8 cellular contexts compared by ENCODE assay signal in the genomic region with DNA sequence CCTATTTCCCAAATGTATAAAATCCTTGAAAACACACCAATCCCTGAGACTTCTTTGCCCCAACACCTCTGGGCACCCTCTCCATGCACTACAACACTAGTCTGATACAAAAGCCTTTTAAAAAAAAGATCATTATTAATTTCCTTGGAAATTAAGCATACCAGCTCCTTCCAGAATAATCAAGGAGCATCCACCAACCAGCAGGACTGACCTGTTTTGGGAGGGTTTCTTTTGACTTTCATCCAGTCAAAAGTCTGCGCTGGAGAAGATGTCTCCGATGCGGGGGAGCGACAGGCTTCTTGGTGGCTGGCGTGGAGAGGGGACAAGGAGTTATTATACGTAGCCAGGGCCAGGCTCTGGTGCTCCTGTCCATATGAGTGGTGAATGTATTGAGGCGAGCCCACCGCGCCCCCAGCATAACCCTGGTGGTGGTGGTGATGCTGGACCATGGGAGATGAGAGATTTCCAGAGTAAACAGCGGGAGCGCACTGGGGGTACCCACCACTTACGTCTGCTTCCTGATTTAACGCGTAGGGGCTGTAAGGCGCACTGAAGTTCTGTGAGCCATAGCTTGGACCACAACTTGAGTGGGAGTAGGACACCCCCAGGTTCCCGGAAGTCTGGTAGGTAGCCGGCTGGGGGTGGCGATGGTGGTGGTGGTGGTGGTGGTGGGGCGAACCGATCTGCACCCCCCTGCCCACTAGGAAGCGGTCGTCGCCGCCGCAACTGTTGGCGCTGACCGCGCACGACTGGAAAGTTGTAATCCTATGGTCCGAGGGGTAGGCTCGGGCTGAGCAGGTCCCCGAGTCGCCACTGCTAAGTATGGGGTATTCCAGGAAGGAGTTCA.
DNase-seq lines count a peak whose midpoint lies in the region; ATAC-seq and TF ChIP-seq lines count a peak whose summit lies in the region.

No MANE protein-coding gene starts in this region.

- H3K27ac ChIP-seq in HL-60 (replicated peaks), result no peak overlapping the region

- H3K4me3 ChIP-seq in HL-60 (replicated peaks; ENCODE audit: insufficient read depth, low read length) (peak overlapping the region; percentile 97), astrocyte of the cerebellum (ENCODE audit: low read depth, low read length) (peak overlapping the region; percentile 91), mucosa of stomach (ENCODE audit: low read length) (peak overlapping the region; percentile 74)

- no peaks in the 10 kb centered on the region for H3K36me3 ChIP-seq in mucosa of stomach (ENCODE audit: control insufficient read depth, insufficient read depth, low read length)

- in situ Hi-C loops in astrocyte of the cerebellum (cut with HindIII; ENCODE audit: low sequenced_read_pairs), result no loop called here

- no peaks in the 10 kb centered on the region for H3K9me3 ChIP-seq in mucosa of stomach (ENCODE audit: control insufficient read depth, low read length)

- DNase-seq in HL-60 (ENCODE audit: low read depth in 1 of 2, low spot score in 1 of 2), result peak; percentile 7 to 20
- DNase-seq in astrocyte of the cerebellum (ENCODE audit: low read depth), result no peak
- DNase-seq in NCI-H2227 (lab: John Stamatoyannopoulos, UW; ENCODE audit: unreplicated experiment), result no peak
- no peak for DNase-seq in NCI-H82 (lab: John Stamatoyannopoulos, UW)
- no peak for DNase-seq in hippocampal formation (lab: John Stamatoyannopoulos, UW)
- DNase-seq in NCI-H187 (lab: John Stamatoyannopoulos, UW), result no peak

- H3K27me3 ChIP-seq in HL-60 (ENCODE audit: insufficient read depth, poor library complexity, severe bottlenecking) (peaks cover 23% of the 10 kb centered on the region), mucosa of stomach (ENCODE audit: control insufficient read depth, insufficient read depth, low read length) (no peaks in the 10 kb centered on the region)

- no peak for TF ChIP-seq CTCF in HL-60 (IDR thresholded peaks at IDR 0.05; ENCODE audit: insufficient read depth, low read length)
- TF ChIP-seq CTCF in astrocyte of the cerebellum (IDR thresholded peaks at IDR 0.05; ENCODE audit: low read depth, low read length, missing control alignments), result no peak

- peak; percentile 8 for ATAC-seq in GM18867 (IDR thresholded peaks at IDR 0.05; ENCODE audit: unreplicated experiment)

- peak overlapping the region; percentile 73 for H3K9ac ChIP-seq in mucosa of stomach (ENCODE audit: low read length)

- peaks cover 19% of the 10 kb centered on the region for H3K4me1 ChIP-seq in mucosa of stomach (ENCODE audit: control insufficient read depth, insufficient read depth, low read length)

Comparison
In these comparisons a context has a peak if more than half of its experiments do, and no peak if none do; other contexts are left out.
1. DNase-seq: peak in HL-60 (2 of 2); none in astrocyte of the cerebellum (single experiment), NCI-H2227 (single experiment), NCI-H82 (single experiment), hippocampal formation (0 of 2) and NCI-H187 (0 of 2).
2. Peak in every context shown above with its lines, with median percentiles within 50 percentile points of each other: H3K4me3 ChIP-seq.